ENCODE assay signal across 27 cellular contexts in genomic region chr2:218755567-218756404, GRCh38. TPM values are rescaled to one million over a fixed set of nuclear protein-coding genes. Genes with fewer than 3 reads are reported as not detected.
"Had no signal": no experiment of that assay in that cellular context is flagged by ENCODE, and none has a peak within 500 bp of the region (broad histone marks: within the 10 kb centered on the region; RNA-seq: fewer than 3 reads in every experiment).

No MANE protein-coding gene starts in this region.

- H3K27ac ChIP-seq: adrenal gland, body of pancreas, RWPE1, SJCRH30, VCaP had no signal

- H3K9ac ChIP-seq: SK-N-SH had no signal

- H3K9me3 ChIP-seq: adrenal gland, body of pancreas, SJCRH30, SK-N-SH had no signal

- H3K4me3 ChIP-seq: adrenal gland, body of pancreas, SJCRH30 had no signal

- ATAC-seq: activated CD4-positive, alpha-beta T cell treated with anti-CD3 and anti-CD28 coated beads for 36 hours; activated CD8-positive, alpha-beta T cell treated with anti-CD3 and anti-CD28 coated beads for 36 hours; activated T-cell treated with anti-CD3 and anti-CD28 coated beads, Interleukin-2, amount 50 U/mL, for 72 hours; body of pancreas; Panc1 had no signal

- H3K27me3 ChIP-seq: adrenal gland, body of pancreas, SJCRH30 had no signal

- DNase-seq: activated CD4-positive, alpha-beta T cell treated with anti-CD3 and anti-CD28 coated beads for 36 hours; activated CD8-positive, alpha-beta memory T cell treated with anti-CD3 and anti-CD28 coated beads, Interleukin-2, amount 50 U/mL, for 4 hours; activated CD8-positive, alpha-beta T cell treated with anti-CD3 and anti-CD28 coated beads for 36 hours; activated naive CD4-positive, alpha-beta T cell treated with anti-CD3 and anti-CD28 coated beads, Interleukin-2, amount 50 U/mL, for 16 hours; activated naive CD8-positive, alpha-beta T cell treated with anti-CD3 and anti-CD28 coated beads, Interleukin-2, amount 10 ng/mL, durations not matched to agents 7 days and 5 days; activated T-cell treated with anti-CD3 and anti-CD28 coated beads, Interleukin-2, amount 50 U/mL, for 72 hours; adrenal gland; anterior cingulate cortex; body of pancreas; NCI-H1092; NCI-H1417; NCI-H1930; NCI-H2107; NCI-H2171 treated with DMSO at 0.1 percent for 48 hours; NCI-H345; NCI-H510A; NCI-H526 treated with DMSO at 0.1 percent for 48 hours; NCI-H82; OCI-M1; Right ventricle myocardium superior; SJCRH30; SK-N-SH; T-helper 1 cell had no signal

- H3K4me1 ChIP-seq: adrenal gland, body of pancreas, SJCRH30 had no signal

RNA-seq across cellular contexts. Expression of gene CYP27A1, which starts 26.2 kb away (rescaled TPM):
- total RNA-seq: MCF 10A had no signal
